Comparison of ENCODE assay signal across 8 cellular contexts in the genomic region with DNA sequence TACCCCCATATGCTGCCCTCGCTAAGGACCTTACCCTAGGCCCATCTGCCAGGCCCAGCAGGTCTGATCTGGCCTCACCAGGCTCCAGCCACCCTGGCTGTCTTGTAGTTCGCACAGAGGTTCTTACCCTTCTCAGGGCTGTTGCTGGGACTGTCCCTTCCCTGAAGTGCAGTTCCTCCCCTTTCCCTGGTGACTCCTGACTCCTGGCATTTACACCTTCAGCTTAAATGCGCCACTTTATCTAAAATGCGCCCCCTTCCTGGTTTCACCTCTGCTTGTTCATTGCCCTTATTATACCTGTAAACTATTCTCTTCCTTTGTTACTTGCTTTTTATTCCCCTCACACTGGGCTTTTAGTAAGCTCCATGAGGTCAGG. TPM values are rescaled to one million over a fixed set of nuclear protein-coding genes. Genes with fewer than 3 reads are reported as not detected.
A peak's percentile ranks its signal among the peaks of the same experiment; 100 is the strongest.
DNase-seq lines count a peak whose midpoint lies in the region; ATAC-seq and TF ChIP-seq lines count a peak whose summit lies in the region.

No MANE protein-coding gene starts in this region.

- H3K4me3 ChIP-seq in MG63 (peak overlapping the region; percentile 42), cardiac fibroblast (replicated peaks in 1 of 2; ENCODE audit: low read depth in 2 of 2, low read length in 2 of 2) (peak overlapping the region; percentile 52 to 56), muscle layer of duodenum (ENCODE audit: low read depth in 1 of 2, low read length in 2 of 2) (peak overlapping the region; percentile 68 to 80), HAP-1 (no peak overlapping the region)

- peak overlapping the region; percentile 78 for H3K27ac ChIP-seq in muscle layer of duodenum (ENCODE audit: low read length)

- in situ Hi-C loops in GM13977 (cut with MboI; ENCODE audit: low pct_unique_long_range_greater_than_20kb, low sequenced_read_pairs, unreplicated experiment) (no loop called here), HAP-1 (cut with MboI; ENCODE audit: low sequenced_read_pairs) (no loop called here)

- TF ChIP-seq CTCF in GM13977 (IDR thresholded peaks at IDR 0.05; ENCODE audit: extremely low read depth, insufficient read depth, missing control alignments) (no peak), cardiac fibroblast (IDR thresholded peaks at IDR 0.05; ENCODE audit: low read depth, low read length) (no peak)

- H3K9me3 ChIP-seq in MG63 (no peaks in the 10 kb centered on the region), muscle layer of duodenum (ENCODE audit: control insufficient read depth in 1 of 2, low read length in 2 of 2) (no peaks in the 10 kb centered on the region), HAP-1 (no peaks in the 10 kb centered on the region)

- peaks cover 19% of the 10 kb centered on the region for H3K36me3 ChIP-seq in MG63
- peaks cover 22 to 43% of the 10 kb centered on the region in 2 donors for H3K36me3 ChIP-seq in muscle layer of duodenum (ENCODE audit: control insufficient read depth in 1 of 2, insufficient read depth in 2 of 2, low read length in 2 of 2)
- peaks cover 76% of the 10 kb centered on the region for H3K36me3 ChIP-seq in HAP-1 (replicated peaks)

- ATAC-seq in HG03108 (IDR thresholded peaks at IDR 0.05; ENCODE audit: unreplicated experiment) = no peak

- H3K4me1 ChIP-seq in muscle layer of duodenum (ENCODE audit: control insufficient read depth in 1 of 2, insufficient read depth in 2 of 2, low read length in 2 of 2) = peaks cover 0 to 8% of the 10 kb centered on the region in 2 donors
- no peaks in the 10 kb centered on the region for H3K4me1 ChIP-seq in HAP-1

- DNase-seq in GM13977 (ENCODE audit: low spot score) (peak; percentile 53), MG63 (no peak), cardiac fibroblast (ENCODE audit: low read depth in 2 of 2) (no peak), HAP-1 (ENCODE audit: low spot score in 2 of 2) (no peak), AML-193 (lab: John Stamatoyannopoulos, UW) (no peak), NCI-H146 (lab: John Stamatoyannopoulos, UW) (no peak)

- no peaks in the 10 kb centered on the region for H3K27me3 ChIP-seq in MG63
- H3K27me3 ChIP-seq in muscle layer of duodenum (ENCODE audit: low read depth, low read length) = no peaks in the 10 kb centered on the region
- H3K27me3 ChIP-seq in HAP-1 (ENCODE audit: low read depth) = no peaks in the 10 kb centered on the region

RNA-seq across cellular contexts. Expression of gene TTLL3, which starts 0.8 kb away (rescaled TPM):
- total RNA-seq in MG63 (2014; rRNA removed; shearing (Covaris generic); ENCODE audit: low replicate concordance) = 0.10 and 3.1 TPM in 2 replicates

RNA-seq across cellular contexts. Expression of gene ARPC4, which starts 16.3 kb away (rescaled TPM):
- total RNA-seq in MG63 (2014; rRNA removed; shearing (Covaris generic); ENCODE audit: low replicate concordance) = 125 and 175 TPM in 2 replicates

RNA-seq across cellular contexts. Expression of gene TADA3, which starts 17.0 kb away (rescaled TPM):
- total RNA-seq in MG63 (2014; rRNA removed; shearing (Covaris generic); ENCODE audit: low replicate concordance) = 60.3 and 83.8 TPM in 2 replicates

RNA-seq across cellular contexts. Expression of gene RPUSD3, which starts 34.6 kb away (rescaled TPM):
- total RNA-seq in MG63 (2014; rRNA removed; shearing (Covaris generic); ENCODE audit: low replicate concordance) = 34.8 and 42.9 TPM in 2 replicates

RNA-seq across cellular contexts. Expression of gene CAMK1, which starts 39.5 kb away (rescaled TPM):
- total RNA-seq in MG63 (2014; rRNA removed; shearing (Covaris generic); ENCODE audit: low replicate concordance) = 2.7 and 5.0 TPM in 2 replicates
